Comparison of ENCODE assay signal across 19 cellular contexts in the genomic region with DNA sequence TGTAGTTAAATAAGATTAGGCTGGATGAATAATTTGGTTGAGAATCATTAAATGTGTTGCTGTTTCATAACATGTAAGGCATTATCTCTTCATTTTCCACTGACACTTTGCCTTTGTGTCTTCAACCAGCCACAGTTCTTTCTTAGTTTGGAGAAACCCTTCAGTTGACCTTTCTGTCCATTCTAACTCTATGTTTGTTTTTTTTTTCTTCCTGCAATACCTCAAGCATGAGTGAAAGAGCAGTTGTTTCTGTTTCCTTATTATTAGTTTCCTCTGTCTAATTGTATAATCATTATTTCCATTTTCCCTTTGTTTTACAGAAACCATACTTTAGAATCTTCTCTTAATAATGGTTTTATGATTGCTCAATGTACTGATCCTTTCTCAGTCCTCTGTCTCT.
A peak's percentile ranks its signal among the peaks of the same experiment; 100 is the strongest.
DNase-seq lines count a peak whose midpoint lies in the region; ATAC-seq and TF ChIP-seq lines count a peak whose summit lies in the region.
"Had no signal": no experiment of that assay in that cellular context is flagged by ENCODE, and none has a peak within 500 bp of the region (broad histone marks: within the 10 kb centered on the region; RNA-seq: fewer than 3 reads in every experiment).

No MANE protein-coding gene starts in this region.

- H3K4me1 Mint-ChIP-seq in activated T-cell treated with anti-CD3 and anti-CD28 coated beads, Interleukin-2, amount 50 U/mL, for 24 hours (ENCODE audit: low read depth), result peaks cover 17% of the 10 kb centered on the region
- H3K4me1 Mint-ChIP-seq in stimulated activated naive B cell treated with anti-CD40 and anti-IgM and Interleukin-4, amounts not matched to agents 10 μg/mL and 1 μg/mL and 100 μg/mL, for 72 hours, result peaks cover 3 to 8% of the 10 kb centered on the region in 2 donors
- H3K4me1 Mint-ChIP-seq: WTC11 had no signal

- H3K9me3 Mint-ChIP-seq in activated T-cell treated with anti-CD3 and anti-CD28 coated beads, Interleukin-2, amount 50 U/mL, for 24 hours, result no peaks in the 10 kb centered on the region
- H3K9me3 Mint-ChIP-seq in stimulated activated naive B cell treated with anti-CD40 and anti-IgM and Interleukin-4, amounts not matched to agents 10 μg/mL and 1 μg/mL and 100 μg/mL, for 72 hours, result no peaks in the 10 kb centered on the region
- H3K9me3 Mint-ChIP-seq: WTC11 had no signal

- peaks cover 59% of the 10 kb centered on the region for H3K36me3 Mint-ChIP-seq in activated T-cell treated with anti-CD3 and anti-CD28 coated beads, Interleukin-2, amount 50 U/mL, for 24 hours (ENCODE audit: low read depth)
- peaks cover 25% of the 10 kb centered on the region in 2 donors for H3K36me3 Mint-ChIP-seq in stimulated activated naive B cell treated with anti-CD40 and anti-IgM and Interleukin-4, amounts not matched to agents 10 μg/mL and 1 μg/mL and 100 μg/mL, for 72 hours

- H3K4me3 Mint-ChIP-seq in activated T-cell treated with anti-CD3 and anti-CD28 coated beads, Interleukin-2, amount 50 U/mL, for 24 hours, result no peak overlapping the region
- H3K4me3 Mint-ChIP-seq in stimulated activated naive B cell treated with anti-CD40 and anti-IgM and Interleukin-4, amounts not matched to agents 10 μg/mL and 1 μg/mL and 100 μg/mL, for 72 hours, result no peak overlapping the region
- H3K4me3 Mint-ChIP-seq: WTC11 had no signal

- peak overlapping the region; percentile 0 for H3K4me3 ChIP-seq in epithelial cell of esophagus (ENCODE audit: low read length)
- H3K4me3 ChIP-seq: colonic mucosa, hepatocyte, PC-9 had no signal

- ATAC-seq in stimulated activated naive B cell treated with anti-CD40 and anti-IgM and Interleukin-4, amounts not matched to agents 10 μg/mL and 1 μg/mL and 100 μg/mL, for 72 hours (replicated peaks), result peak; percentile 46 to 54
- ATAC-seq: left cardiac atrium, WTC11 had no signal

- no peak for DNase-seq in activated T-cell treated with anti-CD3 and anti-CD28 coated beads, Interleukin-2, amount 50 U/mL, for 24 hours
- DNase-seq in activated T-cell treated with anti-CD3 and anti-CD28 coated beads for 4 hours, result no peak
- no peak for DNase-seq in RWPE1 (ENCODE audit: low spot score)
- DNase-seq in epithelial cell of esophagus (ENCODE audit: low read depth), result no peak
- DNase-seq in stimulated activated naive B cell treated with anti-CD40 and anti-IgM and Interleukin-4, amounts not matched to agents 10 μg/mL and 1 μg/mL and 100 μg/mL, for 72 hours, result no peak
- DNase-seq in SHP77 treated with DMSO at 0.1 percent for 48 hours (lab: John Stamatoyannopoulos, UW), result no peak
- DNase-seq in hippocampal formation (lab: John Stamatoyannopoulos, UW), result no peak
- no peak for DNase-seq in medulla oblongata (ENCODE audit: extremely low spot score)
- DNase-seq: amniotic stem cell, colonic mucosa, GDM1, left cardiac atrium, NCI-H187 treated with DMSO at 0.1 percent for 48 hours, NCI-H524, PC-9, SW 1271 had no signal

- H3K27me3 Mint-ChIP-seq in activated T-cell treated with anti-CD3 and anti-CD28 coated beads, Interleukin-2, amount 50 U/mL, for 24 hours, result no peaks in the 10 kb centered on the region
- no peaks in the 10 kb centered on the region for H3K27me3 Mint-ChIP-seq in stimulated activated naive B cell treated with anti-CD40 and anti-IgM and Interleukin-4, amounts not matched to agents 10 μg/mL and 1 μg/mL and 100 μg/mL, for 72 hours

- peak overlapping the region; percentile 47 for H3K27ac ChIP-seq in RWPE1
- H3K27ac ChIP-seq: colonic mucosa, hepatocyte, parathyroid adenoma, PC-9 had no signal

- no peak for TF ChIP-seq CTCF in RWPE1 (conservative IDR thresholded peaks at IDR 0.05; ENCODE audit: low read depth)
- TF ChIP-seq CTCF in epithelial cell of esophagus (IDR thresholded peaks at IDR 0.05; ENCODE audit: insufficient read depth, low read depth, low read length, missing control alignments), result no peak

- CTCF ChIA-PET in RWPE1 (lab: Yijun Ruan, JAX), result no interaction called here

- peak overlapping the region; percentile 75 for H3K27ac Mint-ChIP-seq in activated T-cell treated with anti-CD3 and anti-CD28 coated beads, Interleukin-2, amount 50 U/mL, for 24 hours
- H3K27ac Mint-ChIP-seq in stimulated activated naive B cell treated with anti-CD40 and anti-IgM and Interleukin-4, amounts not matched to agents 10 μg/mL and 1 μg/mL and 100 μg/mL, for 72 hours, result no peak overlapping the region
- H3K27ac Mint-ChIP-seq: WTC11 had no signal

- POLR2A ChIA-PET in RWPE1 (lab: Yijun Ruan, JAX; ENCODE audit: low non-redundant PET), result no interaction called here
